ENCODE assay signal across 1 cellular context in genomic region chr5:68766952-68767464, GRCh38.
TF ChIP-seq lines count a peak whose summit lies in the region.

No MANE protein-coding gene starts in this region.

TF ChIP-seq in HepG2, 621 proteins besides CTCF, POLR2A, EP300 and RAD21 (continued from another document):
- TF ChIP-seq PAXIP1 (CRISPR knock-in tag; conservative IDR thresholded peaks at IDR 0.05) (no peak), SNAI1 (CRISPR knock-in tag; IDR thresholded peaks at IDR 0.05; ENCODE audit: borderline replicate concordance) (no peak)
